In the genomic region with DNA sequence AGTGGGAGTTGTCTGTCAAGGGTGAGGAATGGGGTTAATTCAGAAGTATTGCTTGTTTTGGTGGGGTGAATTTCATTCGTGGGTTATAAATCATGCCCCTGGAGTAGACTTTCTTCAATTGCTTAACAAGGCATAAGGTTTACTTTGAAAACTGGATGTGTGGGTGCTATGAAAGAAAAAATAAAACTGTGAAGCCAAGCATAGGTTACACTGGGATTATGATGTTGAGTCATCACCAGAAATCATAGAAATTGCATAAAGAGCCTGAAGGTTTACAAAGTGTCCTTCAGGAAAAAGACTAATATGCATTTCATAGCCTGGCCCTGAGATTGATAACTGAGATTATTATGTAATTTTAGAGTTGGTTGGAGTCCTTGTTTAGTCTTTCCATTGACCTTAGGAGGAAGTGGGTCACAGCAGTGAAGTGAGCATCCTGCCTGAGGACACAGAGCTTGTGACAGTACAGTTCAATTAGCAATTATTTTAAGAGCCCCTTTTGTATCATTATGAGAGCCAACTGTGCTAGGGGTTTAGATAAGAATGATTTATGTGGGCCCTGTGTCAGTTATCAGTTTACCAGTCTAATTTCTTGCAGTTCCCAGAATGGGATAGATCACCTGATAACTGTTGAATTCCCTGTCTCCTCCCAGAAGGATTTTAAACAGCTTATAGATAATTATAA, we compare ENCODE assay signal across 22 cellular contexts. TPM values are rescaled to one million over a fixed set of nuclear protein-coding genes. Genes with fewer than 3 reads are reported as not detected.
DNase-seq lines count a peak whose midpoint lies in the region; ATAC-seq and TF ChIP-seq lines count a peak whose summit lies in the region.
"Had no signal": no experiment of that assay in that cellular context is flagged by ENCODE, and none has a peak within 500 bp of the region (broad histone marks: within the 10 kb centered on the region; RNA-seq: fewer than 3 reads in every experiment).

No MANE protein-coding gene starts in this region.

- H3K27me3 ChIP-seq in upper lobe of right lung (no peaks in the 10 kb centered on the region), vagina (no peaks in the 10 kb centered on the region)
- H3K27me3 ChIP-seq: pancreas, sigmoid colon, tibial nerve had no signal

- no peak for TF ChIP-seq POLR2A in vagina (IDR thresholded peaks at IDR 0.05)

- intact Hi-C loops in upper lobe of right lung (cut with DNase I) (no loop called here), vagina (cut with DNase I) (no loop called here)

- peaks cover 40% of the 10 kb centered on the region for H3K36me3 ChIP-seq in upper lobe of right lung
- H3K36me3 ChIP-seq in vagina = peaks cover 0 to 5% of the 10 kb centered on the region in 2 donors
- H3K36me3 ChIP-seq: pancreas had no signal

- no peak for ATAC-seq in SK-N-SH treated with all-trans-retinoic acid at 6 μM for 48 hours
- peak; percentile 41 for ATAC-seq in upper lobe of right lung
- no peak for ATAC-seq in GM19452 (IDR thresholded peaks at IDR 0.05; ENCODE audit: unreplicated experiment)
- ATAC-seq in HG03135 (IDR thresholded peaks at IDR 0.05; ENCODE audit: unreplicated experiment) = no peak
- ATAC-seq: activated T-helper 17 cell treated with anti-CD3 and anti-CD28 coated beads, Interleukin-2, amount 50 U/mL, for 72 hours; natural killer cell; pancreas had no signal

- no peaks in the 10 kb centered on the region for H3K9me3 ChIP-seq in upper lobe of right lung
- H3K9me3 ChIP-seq in vagina = no peaks in the 10 kb centered on the region
- H3K9me3 ChIP-seq: pancreas, sigmoid colon, tibial nerve had no signal

- H3K27ac ChIP-seq in upper lobe of right lung = no peak overlapping the region
- H3K27ac ChIP-seq in vagina = no peak overlapping the region
- H3K27ac ChIP-seq: 22Rv1, HL-60, pancreas, sigmoid colon, tibial nerve had no signal

- TF ChIP-seq CTCF in upper lobe of right lung (IDR thresholded peaks at IDR 0.05) (no peak), vagina (IDR thresholded peaks at IDR 0.05) (no peak)

- H3K4me3 ChIP-seq in upper lobe of right lung (no peak overlapping the region), vagina (no peak overlapping the region)
- H3K4me3 ChIP-seq: pancreas, sigmoid colon, tibial nerve had no signal

- peak in 2 of 3 experiments; percentile 33 to 71 for DNase-seq in NCI-H1417 (lab: John Stamatoyannopoulos, UW)
- no peak for DNase-seq in NCI-H1417 treated with DMSO at 0.1 percent for 48 hours (lab: John Stamatoyannopoulos, UW)
- DNase-seq in fibroblast of peridontal ligament (ENCODE audit: extremely low read depth) = peak; percentile 52
- no peak for DNase-seq in upper lobe of right lung
- no peak for DNase-seq in vagina (ENCODE audit: extremely low spot score in 2 of 2)
- DNase-seq: activated CD4-positive, alpha-beta T cell treated with anti-CD3 and anti-CD28 coated beads, Interleukin-2, amount 10 ng/mL, durations not matched to agents 24 days and 14 days; activated naive CD8-positive, alpha-beta T cell treated with anti-CD3 and anti-CD28 coated beads for 36 hours; dermis blood vessel endothelial cell; natural killer cell; NCI-H2227 treated with DMSO at 0.1 percent for 48 hours; pancreas; SHP77 treated with DMSO at 0.1 percent for 48 hours; sigmoid colon; stimulated activated naive CD4-positive, alpha-beta T cell had no signal

- peaks cover 6% of the 10 kb centered on the region for H3K4me1 ChIP-seq in upper lobe of right lung
- H3K4me1 ChIP-seq in vagina = peaks cover 16% of the 10 kb centered on the region
- H3K4me1 ChIP-seq: pancreas, sigmoid colon had no signal

TF ChIP-seq in SK-N-SH treated with all-trans-retinoic acid at 6 μM for 48 hours, 23 proteins besides CTCF, POLR2A, EP300 and RAD21:
- TF ChIP-seq SNAI2 (CRISPR knock-in tag; IDR thresholded peaks at IDR 0.05) (no peak), GLIS3 (CRISPR knock-in tag; IDR thresholded peaks at IDR 0.05) (peak; percentile 54; the same call in 1 of the 2 replicates), RARB (CRISPR knock-in tag; IDR thresholded peaks at IDR 0.05) (no peak), ZC3H10 (CRISPR knock-in tag; IDR thresholded peaks at IDR 0.05) (no peak), ZNF8 (CRISPR knock-in tag; IDR thresholded peaks at IDR 0.05) (peak; percentile 30; the same call in 1 of the 2 replicates), ESRRG (CRISPR knock-in tag; IDR thresholded peaks at IDR 0.05) (no peak), PPARA (CRISPR knock-in tag; IDR thresholded peaks at IDR 0.05; ENCODE audit: borderline replicate concordance) (no peak), ZFP30 (CRISPR knock-in tag; IDR thresholded peaks at IDR 0.05) (no peak), TCF4 (CRISPR knock-in tag; IDR thresholded peaks at IDR 0.05; ENCODE audit: borderline replicate concordance) (peak; percentile 49; the same call in 1 of the 2 replicates), CSDC2 (CRISPR knock-in tag; IDR thresholded peaks at IDR 0.05) (no peak), OSR1 (CRISPR knock-in tag; IDR thresholded peaks at IDR 0.05) (no peak)
- TF ChIP-seq, protein P1, sequence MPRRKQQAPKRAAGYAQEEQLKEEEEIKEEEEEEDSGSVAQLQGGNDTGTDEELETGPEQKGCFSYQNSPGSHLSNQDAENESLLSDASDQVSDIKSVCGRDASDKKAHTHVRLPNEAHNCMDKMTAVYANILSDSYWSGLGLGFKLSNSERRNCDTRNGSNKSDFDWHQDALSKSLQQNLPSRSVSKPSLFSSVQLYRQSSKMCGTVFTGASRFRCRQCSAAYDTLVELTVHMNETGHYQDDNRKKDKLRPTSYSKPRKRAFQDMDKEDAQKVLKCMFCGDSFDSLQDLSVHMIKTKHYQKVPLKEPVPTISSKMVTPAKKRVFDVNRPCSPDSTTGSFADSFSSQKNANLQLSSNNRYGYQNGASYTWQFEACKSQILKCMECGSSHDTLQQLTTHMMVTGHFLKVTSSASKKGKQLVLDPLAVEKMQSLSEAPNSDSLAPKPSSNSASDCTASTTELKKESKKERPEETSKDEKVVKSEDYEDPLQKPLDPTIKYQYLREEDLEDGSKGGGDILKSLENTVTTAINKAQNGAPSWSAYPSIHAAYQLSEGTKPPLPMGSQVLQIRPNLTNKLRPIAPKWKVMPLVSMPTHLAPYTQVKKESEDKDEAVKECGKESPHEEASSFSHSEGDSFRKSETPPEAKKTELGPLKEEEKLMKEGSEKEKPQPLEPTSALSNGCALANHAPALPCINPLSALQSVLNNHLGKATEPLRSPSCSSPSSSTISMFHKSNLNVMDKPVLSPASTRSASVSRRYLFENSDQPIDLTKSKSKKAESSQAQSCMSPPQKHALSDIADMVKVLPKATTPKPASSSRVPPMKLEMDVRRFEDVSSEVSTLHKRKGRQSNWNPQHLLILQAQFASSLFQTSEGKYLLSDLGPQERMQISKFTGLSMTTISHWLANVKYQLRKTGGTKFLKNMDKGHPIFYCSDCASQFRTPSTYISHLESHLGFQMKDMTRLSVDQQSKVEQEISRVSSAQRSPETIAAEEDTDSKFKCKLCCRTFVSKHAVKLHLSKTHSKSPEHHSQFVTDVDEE (CRISPR knock-in tag; IDR thresholded peaks at IDR 0.05) = no peak
- TF ChIP-seq, protein P2, sequence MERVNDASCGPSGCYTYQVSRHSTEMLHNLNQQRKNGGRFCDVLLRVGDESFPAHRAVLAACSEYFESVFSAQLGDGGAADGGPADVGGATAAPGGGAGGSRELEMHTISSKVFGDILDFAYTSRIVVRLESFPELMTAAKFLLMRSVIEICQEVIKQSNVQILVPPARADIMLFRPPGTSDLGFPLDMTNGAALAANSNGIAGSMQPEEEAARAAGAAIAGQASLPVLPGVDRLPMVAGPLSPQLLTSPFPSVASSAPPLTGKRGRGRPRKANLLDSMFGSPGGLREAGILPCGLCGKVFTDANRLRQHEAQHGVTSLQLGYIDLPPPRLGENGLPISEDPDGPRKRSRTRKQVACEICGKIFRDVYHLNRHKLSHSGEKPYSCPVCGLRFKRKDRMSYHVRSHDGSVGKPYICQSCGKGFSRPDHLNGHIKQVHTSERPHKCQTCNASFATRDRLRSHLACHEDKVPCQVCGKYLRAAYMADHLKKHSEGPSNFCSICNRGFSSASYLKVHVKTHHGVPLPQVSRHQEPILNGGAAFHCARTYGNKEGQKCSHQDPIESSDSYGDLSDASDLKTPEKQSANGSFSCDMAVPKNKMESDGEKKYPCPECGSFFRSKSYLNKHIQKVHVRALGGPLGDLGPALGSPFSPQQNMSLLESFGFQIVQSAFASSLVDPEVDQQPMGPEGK (CRISPR knock-in tag; IDR thresholded peaks at IDR 0.05; ENCODE audit: borderline replicate concordance) = no peak
- TF ChIP-seq, protein P3, sequence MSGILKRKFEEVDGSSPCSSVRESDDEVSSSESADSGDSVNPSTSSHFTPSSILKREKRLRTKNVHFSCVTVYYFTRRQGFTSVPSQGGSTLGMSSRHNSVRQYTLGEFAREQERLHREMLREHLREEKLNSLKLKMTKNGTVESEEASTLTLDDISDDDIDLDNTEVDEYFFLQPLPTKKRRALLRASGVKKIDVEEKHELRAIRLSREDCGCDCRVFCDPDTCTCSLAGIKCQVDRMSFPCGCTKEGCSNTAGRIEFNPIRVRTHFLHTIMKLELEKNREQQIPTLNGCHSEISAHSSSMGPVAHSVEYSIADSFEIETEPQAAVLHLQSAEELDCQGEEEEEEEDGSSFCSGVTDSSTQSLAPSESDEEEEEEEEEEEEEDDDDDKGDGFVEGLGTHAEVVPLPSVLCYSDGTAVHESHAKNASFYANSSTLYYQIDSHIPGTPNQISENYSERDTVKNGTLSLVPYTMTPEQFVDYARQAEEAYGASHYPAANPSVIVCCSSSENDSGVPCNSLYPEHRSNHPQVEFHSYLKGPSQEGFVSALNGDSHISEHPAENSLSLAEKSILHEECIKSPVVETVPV (CRISPR knock-in tag; IDR thresholded peaks at IDR 0.05) = no peak

RNA-seq across cellular contexts. Expression of a gene that starts 13.6 kb away (rescaled TPM):
- total RNA-seq in upper lobe of right lung (415 TPM), vagina (37.1 TPM)
- total RNA-seq: activated CD4-positive, alpha-beta T cell treated with anti-CD3 and anti-CD28 coated beads, Interleukin-2, amount 10 ng/mL, durations not matched to agents 24 days and 14 days; T-helper 1 cell treated with Interleukin-12 subunit alpha and Interleukin-12 subunit beta and Interleukin-4 antibody, amounts not matched to agents 30 ng/mL and 1 ng/mL, for 36 hours had no signal

Comparison
In these comparisons a context has a peak if more than half of its experiments do, and no peak if none do; other contexts are left out.
1. DNase-seq: peak in NCI-H1417 (2 of 3) and fibroblast of peridontal ligament (single experiment); none in NCI-H1417 treated with DMSO at 0.1 percent for 48 hours (single experiment), upper lobe of right lung (single experiment) and vagina (0 of 2).
2. RNA of a gene that starts 13.6 kb away (total RNA-seq): 415 TPM in upper lobe of right lung (single experiment); 37.1 TPM in vagina (single experiment); every median in the first group is over 10 times any median in the second.